ENCODE assay signal across 8 cellular contexts in the genomic region with DNA sequence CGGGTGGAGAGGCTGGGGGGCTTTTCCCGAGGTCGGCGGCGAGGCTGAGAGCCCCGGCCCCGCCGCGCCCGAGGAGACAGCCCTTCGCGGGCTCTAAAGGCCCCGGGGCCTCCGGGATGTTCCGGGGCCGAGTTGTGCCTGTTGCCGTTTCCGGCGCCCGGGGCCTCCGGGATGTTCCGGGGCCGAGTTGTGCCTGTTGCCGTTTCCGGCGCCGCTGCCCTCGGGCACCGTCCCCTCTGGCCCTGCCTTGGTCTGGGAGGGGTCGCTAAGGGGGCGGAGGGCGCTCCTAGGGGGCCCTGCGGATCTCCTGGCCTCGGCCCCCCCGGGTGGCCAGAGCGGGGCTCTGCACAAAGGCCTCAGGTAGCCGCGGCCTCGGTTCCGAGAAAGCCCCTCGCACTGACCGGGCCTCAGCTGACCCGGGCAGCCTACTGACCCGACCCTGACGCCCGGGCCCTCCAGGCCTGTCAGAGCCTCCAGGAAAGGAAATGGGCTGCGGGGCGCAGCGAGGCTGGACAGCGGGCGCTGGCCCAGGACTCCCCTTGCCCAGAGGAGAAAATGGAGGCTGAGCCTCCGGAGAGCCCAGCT. TPM values are rescaled to one million over a fixed set of nuclear protein-coding genes. Genes with fewer than 3 reads are reported as not detected.
A peak's percentile ranks its signal among the peaks of the same experiment; 100 is the strongest.
DNase-seq lines count a peak whose midpoint lies in the region; ATAC-seq and TF ChIP-seq lines count a peak whose summit lies in the region.

No MANE protein-coding gene starts in this region.

- no peak for TF ChIP-seq EP300 in upper lobe of left lung (IDR thresholded peaks at IDR 0.05)

- intact Hi-C loops in ascending aorta (cut with DNase I) = no loop called here
- intact Hi-C loops in left lung (cut with DNase I) = loop anchor here (10.0 kb wide), 3 partner anchors 84 to 224 kb away; partner anchors contain the start of gene BAHCC1 (in 1 of the 2)

- TF ChIP-seq CTCF in ascending aorta (IDR thresholded peaks at IDR 0.05) (no peak), left lung (IDR thresholded peaks at IDR 0.05) (no peak), upper lobe of left lung (IDR thresholded peaks at IDR 0.05) (no peak)

- TF ChIP-seq POLR2A in upper lobe of left lung (IDR thresholded peaks at IDR 0.05) = peak in 1 of 4 donors; percentile 5

- peaks cover 62% of the 10 kb centered on the region for H3K27me3 Mint-ChIP-seq in activated naive CD4-positive, alpha-beta T cell treated with anti-CD3 and anti-CD28 coated beads, Interleukin-2, amount 10 ng/mL, durations not matched to agents 7 days and 5 days

- H3K27ac ChIP-seq in ascending aorta (peak overlapping the region; percentile 1 to 60), left lung (peak overlapping the region; percentile 83 to 87), upper lobe of left lung (peak overlapping the region; percentile 84 to 91 (median 88))

- peak overlapping the region; percentile 15 for H3K4me3 Mint-ChIP-seq in activated naive CD4-positive, alpha-beta T cell treated with anti-CD3 and anti-CD28 coated beads, Interleukin-2, amount 10 ng/mL, durations not matched to agents 7 days and 5 days

- H3K36me3 Mint-ChIP-seq in activated naive CD4-positive, alpha-beta T cell treated with anti-CD3 and anti-CD28 coated beads, Interleukin-2, amount 10 ng/mL, durations not matched to agents 7 days and 5 days = no peaks in the 10 kb centered on the region

- DNase-seq in activated naive CD4-positive, alpha-beta T cell treated with anti-CD3 and anti-CD28 coated beads, Interleukin-2, amount 10 ng/mL, durations not matched to agents 7 days and 5 days = peak; percentile 46
- no peak for DNase-seq in activated naive CD4-positive, alpha-beta T cell (lab: John Stamatoyannopoulos, UW)
- DNase-seq in ascending aorta (ENCODE audit: low spot score in 2 of 2) (no peak), left lung (no peak), upper lobe of left lung (peak in 1 of 2 donors; percentile 85), NCI-H226 (no peak), T-helper 1 cell (no peak)

- H3K27me3 ChIP-seq in ascending aorta (no peaks in the 10 kb centered on the region), left lung (peaks cover 0 to 9% of the 10 kb centered on the region in 2 donors), upper lobe of left lung (no peaks in the 10 kb centered on the region)

- H3K4me3 ChIP-seq in ascending aorta (peak overlapping the region; percentile 56 to 81), left lung (peak overlapping the region; percentile 53 to 81), upper lobe of left lung (peak overlapping the region; percentile 52 to 71 (median 62))

- H3K4me1 ChIP-seq in ascending aorta (peaks cover 8 to 17% of the 10 kb centered on the region in 2 donors), left lung (peaks cover 15 to 38% of the 10 kb centered on the region in 2 donors), upper lobe of left lung (peaks cover 20 to 44% (median 27%) of the 10 kb centered on the region in 4 donors)

- ATAC-seq in left lung (peak; percentile 8), upper lobe of left lung (ENCODE audit: low FRiP score in 2 of 2) (peak in 1 of 2 donors; percentile 1), HG03378 (IDR thresholded peaks at IDR 0.05; ENCODE audit: unreplicated experiment) (no peak)

- CTCF ChIA-PET in activated naive CD4-positive, alpha-beta T cell treated with anti-CD3 and anti-CD28 coated beads, Interleukin-2, amount 10 ng/mL, durations not matched to agents 7 days and 5 days (lab: Charles Lee) = no interaction called here

- H3K9me3 Mint-ChIP-seq in activated naive CD4-positive, alpha-beta T cell treated with anti-CD3 and anti-CD28 coated beads, Interleukin-2, amount 10 ng/mL, durations not matched to agents 7 days and 5 days = no peaks in the 10 kb centered on the region

- H3K27ac Mint-ChIP-seq in activated naive CD4-positive, alpha-beta T cell treated with anti-CD3 and anti-CD28 coated beads, Interleukin-2, amount 10 ng/mL, durations not matched to agents 7 days and 5 days = no peak overlapping the region

- 34 to 35% methylated on average over 7 to 23 of the region's 52 CpGs for WGBS in upper lobe of left lung, 2 donors

- H3K9me3 ChIP-seq in ascending aorta (no peaks in the 10 kb centered on the region), left lung (no peaks in the 10 kb centered on the region), upper lobe of left lung (no peaks in the 10 kb centered on the region)

- peaks cover 15% of the 10 kb centered on the region for H3K4me1 Mint-ChIP-seq in activated naive CD4-positive, alpha-beta T cell treated with anti-CD3 and anti-CD28 coated beads, Interleukin-2, amount 10 ng/mL, durations not matched to agents 7 days and 5 days

- H3K36me3 ChIP-seq in ascending aorta (no peaks in the 10 kb centered on the region), left lung (no peaks in the 10 kb centered on the region), upper lobe of left lung (no peaks in the 10 kb centered on the region)

RNA-seq across cellular contexts. Expression of gene ACTG1, which starts 24.2 kb away (rescaled TPM):
- total RNA-seq in ascending aorta (6,075 TPM), left lung (1,000 to 10,000 TPM; 2,607 to 3,206 TPM), upper lobe of left lung (1,000 to 10,000 TPM in 5 of 6 donors, 100 to 1,000 TPM in 1; 902 to 3,864 (median 2,097) TPM)

RNA-seq across cellular contexts. Expression of gene FSCN2, which starts 39.8 kb away (rescaled TPM):
- not detected for total RNA-seq in ascending aorta
- total RNA-seq in left lung = 1 to 10 TPM; 2.1 to 3.4 TPM
- total RNA-seq in upper lobe of left lung = 10 to 100 TPM in 1 of 6 donors, 1 to 10 TPM in 5; 2.7 to 37.7 (median 3.9) TPM

Comparison
In these comparisons a context has a peak if more than half of its experiments do, and no peak if none do; other contexts are left out.
1. H3K27ac ChIP-seq: peak in every context shown above with its lines; median percentile 88 in upper lobe of left lung; 85 in left lung; 30 in ascending aorta.